In genomic region chr1:178806665-178807300, GRCh38 we compare ENCODE assay signal across 30 cellular contexts.
"Had no signal": no experiment of that assay in that cellular context is flagged by ENCODE, and none has a peak within 500 bp of the region (broad histone marks: within the 10 kb centered on the region; RNA-seq: fewer than 3 reads in every experiment).

No MANE protein-coding gene starts in this region.

- H3K4me1 Mint-ChIP-seq: activated T-helper 17 cell treated with anti-CD3 and anti-CD28 coated beads, Interleukin-2, amount 50 U/mL, for 72 hours; central memory CD8-positive, alpha-beta T cell had no signal

- DNase-seq: activated CD4-positive, alpha-beta T cell treated with anti-CD3 and anti-CD28 coated beads for 48 hours; activated CD4-positive, alpha-beta T cell treated with anti-CD3 and anti-CD28 coated beads, Interleukin-2, amount 50 U/mL, for 1 hour; activated CD4-positive, alpha-beta T cell treated with anti-CD3 and anti-CD28 coated beads, Interleukin-2, amount 50 U/mL, for 48 hours; activated CD8-positive, alpha-beta memory T cell treated with anti-CD3 and anti-CD28 coated beads for 24 hours; activated CD8-positive, alpha-beta T cell treated with anti-CD3 and anti-CD28 coated beads for 36 hours; activated effector memory CD4-positive, alpha-beta T cell treated with Interleukin-2 at 50 U/mL for 16 hours; activated gamma-delta T cell treated with Interleukin-2 at 50 U/mL for 16 hours; activated naive CD4-positive, alpha-beta T cell treated with anti-CD3 and anti-CD28 coated beads, Interleukin-2, amount 50 U/mL, for 16 hours; activated naive CD4-positive, alpha-beta T cell treated with Interleukin-2 at 50 U/mL for 16 hours; activated T-cell treated with anti-CD3 and anti-CD28 coated beads, Interleukin-2, amount 50 U/mL, for 4 hours; amniotic stem cell; anterior cingulate cortex; brain microvascular endothelial cell; cortex of kidney; dermis blood vessel endothelial cell; effector CD4-positive, alpha-beta T cell; effector memory CD8-positive, alpha-beta T cell; erythroblast; foreskin keratinocyte; gastrocnemius medialis; glutamatergic neuron; T-helper 1 cell; T-helper 17 cell; T1000 had no signal

- H3K27ac ChIP-seq: brain microvascular endothelial cell, esophagus muscularis mucosa, foreskin keratinocyte, gastrocnemius medialis had no signal

- H3K4me3 Mint-ChIP-seq: activated CD8-positive, alpha-beta T cell treated with anti-CD3 and anti-CD28 coated beads for 36 hours; activated naive CD8-positive, alpha-beta T cell; activated T-cell treated with anti-CD3 and anti-CD28 coated beads, Interleukin-2, amount 50 U/mL, for 4 hours; activated T-helper 17 cell treated with anti-CD3 and anti-CD28 coated beads, Interleukin-2, amount 50 U/mL, for 72 hours; central memory CD8-positive, alpha-beta T cell; effector memory CD8-positive, alpha-beta T cell; T-helper 17 cell; T-helper 2 cell treated with Interferon-gamma antibody and Interleukin-4, amounts not matched to agents 5 μg/mL and 100 μg/mL, for 36 hours had no signal

- H3K4me3 ChIP-seq: esophagus muscularis mucosa, gastrocnemius medialis had no signal

- H3K27me3 Mint-ChIP-seq: activated CD8-positive, alpha-beta T cell treated with anti-CD3 and anti-CD28 coated beads for 36 hours; activated naive CD8-positive, alpha-beta T cell; activated T-helper 17 cell treated with anti-CD3 and anti-CD28 coated beads, Interleukin-2, amount 50 U/mL, for 72 hours; T-helper 17 cell had no signal

- ATAC-seq: activated CD4-positive, CD25-positive, alpha-beta regulatory T cell treated with anti-CD3 and anti-CD28 coated beads, Interleukin-2, amount 50 U/mL, for 24 hours; activated CD8-positive, alpha-beta T cell treated with anti-CD3 and anti-CD28 coated beads for 36 hours; activated T-cell treated with anti-CD3 and anti-CD28 coated beads, Interleukin-2, amount 50 U/mL, for 4 hours; activated T-helper 17 cell treated with anti-CD3 and anti-CD28 coated beads, Interleukin-2, amount 50 U/mL, for 72 hours; effector memory CD8-positive, alpha-beta T cell; foreskin keratinocyte; gastrocnemius medialis; T-helper 17 cell had no signal

- H3K9me3 Mint-ChIP-seq: activated T-helper 17 cell treated with anti-CD3 and anti-CD28 coated beads, Interleukin-2, amount 50 U/mL, for 72 hours; central memory CD8-positive, alpha-beta T cell; effector memory CD8-positive, alpha-beta T cell; T-helper 2 cell treated with Interferon-gamma antibody and Interleukin-4, amounts not matched to agents 5 μg/mL and 100 μg/mL, for 36 hours had no signal

- H3K27ac Mint-ChIP-seq: activated CD8-positive, alpha-beta T cell treated with anti-CD3 and anti-CD28 coated beads for 36 hours; activated naive CD8-positive, alpha-beta T cell; activated T-helper 17 cell treated with anti-CD3 and anti-CD28 coated beads, Interleukin-2, amount 50 U/mL, for 72 hours; effector memory CD8-positive, alpha-beta T cell; T-helper 17 cell; T-helper 2 cell treated with Interferon-gamma antibody and Interleukin-4, amounts not matched to agents 5 μg/mL and 100 μg/mL, for 36 hours had no signal
